In genomic region chr6:37256692-37257319, GRCh38 we compare ENCODE assay signal across 1 cellular context.
TF ChIP-seq lines count a peak whose summit lies in the region.

No MANE protein-coding gene starts in this region.

TF ChIP-seq in H1, 55 proteins besides CTCF, POLR2A, EP300 and RAD21 (continued from another document):
- TF ChIP-seq SRF (IDR thresholded peaks at IDR 0.05; ENCODE audit: low read depth, low read length) (no peak), NANOG (IDR thresholded peaks at IDR 0.05; ENCODE audit: insufficient read depth, low read depth, low read length, poor library complexity, severe bottlenecking) (no peak), CHD1 (IDR thresholded peaks at IDR 0.05; ENCODE audit: low read depth, low read length) (no peak), NRF1 (IDR thresholded peaks at IDR 0.05; ENCODE audit: low read depth, low read length) (no peak), RBBP5 (IDR thresholded peaks at IDR 0.05; ENCODE audit: borderline replicate concordance, low read depth, low read length) (no peak), GABPA (IDR thresholded peaks at IDR 0.05; ENCODE audit: borderline replicate concordance, insufficient read depth, low read length) (no peak), POU5F1 (IDR thresholded peaks at IDR 0.05; ENCODE audit: low read depth, low read length) (no peak), BACH1 (IDR thresholded peaks at IDR 0.05; ENCODE audit: low read length) (no peak), CEBPB (IDR thresholded peaks at IDR 0.05; ENCODE audit: low read depth, low read length) (no peak)
